In genomic region chr10:88707429-88708110, GRCh38 we compare ENCODE assay signal across 12 cellular contexts. TPM values are rescaled to one million over a fixed set of nuclear protein-coding genes. Genes with fewer than 3 reads are reported as not detected.
DNase-seq lines count a peak whose midpoint lies in the region; FAIRE-seq and TF ChIP-seq lines count a peak whose summit lies in the region.
"Had no signal": no experiment of that assay in that cellular context is flagged by ENCODE, and none has a peak within 500 bp of the region (broad histone marks: within the 10 kb centered on the region; RNA-seq: fewer than 3 reads in every experiment).

No MANE protein-coding gene starts in this region.

- CTCF ChIA-PET in endothelial cell of umbilical vein (lab: Charles Lee) = interaction anchor here (0.9 to 3.1 kb wide), 6 partner anchors 9 to 127 kb away, joined by 3 to 11 read pairs (median 4); partner anchors contain the start of gene RNLS
- CTCF ChIA-PET in OCI-LY7 (lab: Charles Lee; ENCODE audit: unreplicated experiment) = no interaction called here

- H3K27me3 ChIP-seq in endothelial cell of umbilical vein (ENCODE audit: control insufficient read depth in 2 of 2, insufficient read depth in 2 of 2, low read length in 2 of 2) = peaks cover 0 to 2% of the 10 kb centered on the region in 2 experiments
- H3K27me3 ChIP-seq in small intestine (ENCODE audit: control insufficient read depth in 2 of 2, insufficient read depth in 2 of 2, low read length in 2 of 2) = no peaks in the 10 kb centered on the region
- no peaks in the 10 kb centered on the region for H3K27me3 ChIP-seq in suprapubic skin
- H3K27me3 ChIP-seq: heart right ventricle had no signal

- no peak overlapping the region for H3K27ac Mint-ChIP-seq in chondrocyte (ENCODE audit: unreplicated experiment)
- H3K27ac Mint-ChIP-seq: activated T-helper 1 cell treated with anti-CD3 and anti-CD28 coated beads, Interleukin-12 subunit alpha, Interleukin-12 subunit beta, Interleukin-2, Interleukin-4 antibody, amounts not matched to agents 30 ng/mL and 10 ng/mL and 1 ng/mL, durations not matched to agents 14 hours and 24 hours and 36 hours had no signal

- H3K9me2 ChIP-seq in OCI-LY7 (ENCODE audit: insufficient read depth, low read length) = no peaks in the 10 kb centered on the region

- H3K4me3 Mint-ChIP-seq in chondrocyte (ENCODE audit: unreplicated experiment) = no peak overlapping the region
- H3K4me3 Mint-ChIP-seq: activated T-helper 1 cell treated with anti-CD3 and anti-CD28 coated beads, Interleukin-12 subunit alpha, Interleukin-12 subunit beta, Interleukin-2, Interleukin-4 antibody, amounts not matched to agents 30 ng/mL and 10 ng/mL and 1 ng/mL, durations not matched to agents 14 hours and 24 hours and 36 hours had no signal

- H3K9me1 ChIP-seq in endothelial cell of umbilical vein (replicated peaks; ENCODE audit: control insufficient read depth, extremely low read depth, insufficient read depth, low read length) = no peaks in the 10 kb centered on the region

- H4K20me1 ChIP-seq in endothelial cell of umbilical vein (replicated peaks; ENCODE audit: control insufficient read depth, extremely low read depth, insufficient read depth, low read length) = no peaks in the 10 kb centered on the region
- no peaks in the 10 kb centered on the region for H4K20me1 ChIP-seq in OCI-LY7 (ENCODE audit: insufficient read depth, low read length)

- POLR2A ChIA-PET in endothelial cell of umbilical vein (lab: Charles Lee) = no interaction called here
- POLR2A ChIA-PET in OCI-LY7 (lab: Charles Lee) = no interaction called here

- H3K4me1 Mint-ChIP-seq in chondrocyte (ENCODE audit: low read depth) = peaks cover 9% of the 10 kb centered on the region

- H3K36me3 Mint-ChIP-seq in chondrocyte (ENCODE audit: low read depth) = no peaks in the 10 kb centered on the region

- no peak overlapping the region for H3K9ac ChIP-seq in endothelial cell of umbilical vein (replicated peaks; ENCODE audit: extremely low read depth, insufficient read depth, low read length)

- H3K27ac ChIP-seq in endothelial cell of umbilical vein (ENCODE audit: insufficient read depth, low read depth, low read length) (peak overlapping the region; percentile 32), small intestine (ENCODE audit: low read depth in 1 of 2, low read length in 1 of 2) (peak overlapping the region in 1 of 2 donors; percentile 41), OCI-LY7 (ENCODE audit: low read depth, low read length, poor library complexity, severe bottlenecking) (no peak overlapping the region), suprapubic skin (no peak overlapping the region)
- H3K27ac ChIP-seq: heart right ventricle had no signal

- WGBS in small intestine, 3 donors = 49 to 67% (median 59%) methylated on average over 1 of the region's 1 CpG
- 74% methylated on average over 1 of the region's 1 CpG for WGBS in suprapubic skin

- no peaks in the 10 kb centered on the region for H3K9me3 Mint-ChIP-seq in chondrocyte (ENCODE audit: low read depth)
- H3K9me3 Mint-ChIP-seq: activated T-helper 1 cell treated with anti-CD3 and anti-CD28 coated beads, Interleukin-12 subunit alpha, Interleukin-12 subunit beta, Interleukin-2, Interleukin-4 antibody, amounts not matched to agents 30 ng/mL and 10 ng/mL and 1 ng/mL, durations not matched to agents 14 hours and 24 hours and 36 hours had no signal

- TF ChIP-seq POLR2A in NB4 (IDR thresholded peaks at IDR 0.05; ENCODE audit: extremely low read depth, insufficient read length) = no peak
- TF ChIP-seq POLR2A in endothelial cell of umbilical vein (IDR thresholded peaks at IDR 0.05; ENCODE audit: low read depth, low read length) = no peak
- no peak for TF ChIP-seq POLR2A in suprapubic skin (IDR thresholded peaks at IDR 0.05)

- H3K36me3 ChIP-seq in endothelial cell of umbilical vein (ENCODE audit: control insufficient read depth in 2 of 2, extremely low read depth in 1 of 2, insufficient read depth in 2 of 2, low read length in 2 of 2) (no peaks in the 10 kb centered on the region), small intestine (ENCODE audit: control insufficient read depth in 2 of 2, insufficient read depth in 2 of 2, low read length in 2 of 2) (no peaks in the 10 kb centered on the region), OCI-LY7 (ENCODE audit: insufficient read depth, low read length) (no peaks in the 10 kb centered on the region), suprapubic skin (no peaks in the 10 kb centered on the region)
- H3K36me3 ChIP-seq: heart right ventricle had no signal

- TF ChIP-seq EP300 in suprapubic skin (IDR thresholded peaks at IDR 0.05) = no peak

- intact Hi-C loops in endothelial cell of umbilical vein (cut with micrococcal nuclease) = loop anchor here (1.0 to 5.0 kb wide), 5 partner anchors 27 to 175 kb away; no protein-coding TSS in a partner anchor
- intact Hi-C loops in OCI-LY7 (cut with micrococcal nuclease; ENCODE audit: unreplicated experiment) = no loop called here

- H3K79me2 ChIP-seq in endothelial cell of umbilical vein (ENCODE audit: control insufficient read depth, insufficient read depth, low read length) (no peaks in the 10 kb centered on the region), OCI-LY7 (ENCODE audit: insufficient read depth, low read depth, low read length) (no peaks in the 10 kb centered on the region)

- peaks cover 26% of the 10 kb centered on the region for H3K4me1 ChIP-seq in endothelial cell of umbilical vein (ENCODE audit: control insufficient read depth, extremely low read depth, insufficient read depth, low read length)
- no peaks in the 10 kb centered on the region for H3K4me1 ChIP-seq in small intestine (ENCODE audit: control insufficient read depth in 2 of 2, insufficient read depth in 1 of 2, low read depth in 1 of 2, low read length in 1 of 2)
- H3K4me1 ChIP-seq in OCI-LY7 (ENCODE audit: insufficient read depth, low read length, poor library complexity, severe bottlenecking) = no peaks in the 10 kb centered on the region
- peaks cover 15% of the 10 kb centered on the region for H3K4me1 ChIP-seq in suprapubic skin

- peak; percentile 8 for DNase-seq in activated CD4-positive, alpha-beta T cell treated with anti-CD3 and anti-CD28 coated beads for 48 hours
- no peak for DNase-seq in activated CD4-positive, alpha-beta T cell treated with anti-CD3 and anti-CD28 coated beads, Interleukin-2, amount 50 U/mL, for 1 hour
- DNase-seq in NB4 (ENCODE audit: low read depth) (peak; percentile 16), endothelial cell of umbilical vein (ENCODE audit: low read depth, low spot score) (peak; percentile 85), small intestine (peak; percentile 32), OCI-LY7 (ENCODE audit: low spot score) (no peak), suprapubic skin (ENCODE audit: low spot score in 2 of 2) (no peak), chondrocyte (ENCODE audit: low spot score) (no peak)
- DNase-seq: heart right ventricle, NCI-H1048 had no signal

- dilution Hi-C loops in endothelial cell of umbilical vein (cut with MboI; ENCODE audit: extremely low pct_ligation_motif_present, low sequenced_read_pairs) = no loop called here

- BruUV-seq in endothelial cell of umbilical vein (replicated peaks; lab: Mats Ljungman, UMichigan) (no TSS peak), OCI-LY7 (replicated peaks; lab: Mats Ljungman, UMichigan) (no TSS peak)

- peaks cover 6% of the 10 kb centered on the region for H3K27me3 Mint-ChIP-seq in chondrocyte (ENCODE audit: low read depth)

- H3K4me2 ChIP-seq in endothelial cell of umbilical vein (ENCODE audit: insufficient read depth, low read length) (peak overlapping the region; percentile 66), OCI-LY7 (ENCODE audit: low read length) (no peak overlapping the region)

- no peak overlapping the region for H2AFZ ChIP-seq in endothelial cell of umbilical vein (ENCODE audit: low read depth, low read length)
- no peak overlapping the region for H2AFZ ChIP-seq in OCI-LY7 (ENCODE audit: low read length)

- H3K4me3 ChIP-seq in NB4 (ENCODE audit: low read depth, low read length) (no peak overlapping the region), endothelial cell of umbilical vein (replicated peaks in 1 of 3; ENCODE audit: insufficient read depth in 1 of 3, low read depth in 1 of 3, low read length in 3 of 3) (no peak overlapping the region), small intestine (ENCODE audit: low read depth in 1 of 2, low read length in 2 of 2) (no peak overlapping the region), OCI-LY7 (ENCODE audit: low read depth, low read length, poor library complexity, severe bottlenecking) (no peak overlapping the region), suprapubic skin (no peak overlapping the region)
- H3K4me3 ChIP-seq: heart right ventricle had no signal

- FAIRE-seq in endothelial cell of umbilical vein (lab: Jason Lieb, UNC) (peak; percentile 84), small intestine (lab: Jason Lieb, UNC) (peak; percentile 26)

- no peaks in the 10 kb centered on the region for H3K9me3 ChIP-seq in endothelial cell of umbilical vein (replicated peaks; ENCODE audit: control insufficient read depth, insufficient read depth, low read length)
- H3K9me3 ChIP-seq in small intestine (ENCODE audit: control insufficient read depth, low read depth) = no peaks in the 10 kb centered on the region
- no peaks in the 10 kb centered on the region for H3K9me3 ChIP-seq in OCI-LY7 (ENCODE audit: low read length)
- H3K9me3 ChIP-seq in suprapubic skin = no peaks in the 10 kb centered on the region
- H3K9me3 ChIP-seq: heart right ventricle had no signal

- TF ChIP-seq CTCF in NB4 (IDR thresholded peaks at IDR 0.05; ENCODE audit: low read depth, low read length) = no peak
- TF ChIP-seq CTCF in endothelial cell of umbilical vein (IDR thresholded peaks at IDR 0.05; ENCODE audit: extremely low read depth in 1 of 2, insufficient read depth in 1 of 2, low read depth in 1 of 2, low read length in 2 of 2) = no peak
- TF ChIP-seq CTCF in OCI-LY7 (conservative IDR thresholded peaks at IDR 0.05; ENCODE audit: low read length) = no peak
- no peak for TF ChIP-seq CTCF in suprapubic skin (IDR thresholded peaks at IDR 0.05)
- TF ChIP-seq CTCF in chondrocyte (IDR thresholded peaks at IDR 0.05) = no peak

RNA-seq across cellular contexts. Expression of gene LIPK, which starts 1.5 kb away (rescaled TPM):
- total RNA-seq in endothelial cell of umbilical vein = not detected in 2 replicates
- not detected in 2 replicates for polyA plus RNA-seq in endothelial cell of umbilical vein
- not detected in 2 replicates for polyA plus RNA-seq in endothelial cell of umbilical vein (2011; cell fraction: cytosol; rRNA removed)
- not detected in 2 replicates for polyA plus RNA-seq in endothelial cell of umbilical vein (2011; cell fraction: nucleus; rRNA removed)
- not detected in 2 replicates for polyA plus RNA-seq in endothelial cell of umbilical vein (2012)
- polyA minus RNA-seq in endothelial cell of umbilical vein = not detected in 2 replicates
- polyA minus RNA-seq in endothelial cell of umbilical vein (2011; cell fraction: cytosol; rRNA and poly(A)+ RNA removed) = not detected
- polyA minus RNA-seq in endothelial cell of umbilical vein (2011; cell fraction: nucleus; rRNA and poly(A)+ RNA removed) = not detected in 2 replicates
- not detected for polyA plus RNA-seq in small intestine
- total RNA-seq in OCI-LY7 (2014; rRNA removed; shearing (Covaris generic)) = not detected in 2 replicates
- total RNA-seq in OCI-LY7 (2022) = not detected in 2 replicates
- total RNA-seq in suprapubic skin = 10 to 100 TPM in 3 of 4 donors, 1 to 10 TPM in 1; 2.6 to 23.4 (median 18.0) TPM
- total RNA-seq in chondrocyte = not detected in 3 replicates
- total RNA-seq: activated T-helper 1 cell treated with anti-CD3 and anti-CD28 coated beads, Interleukin-12 subunit alpha, Interleukin-12 subunit beta, Interleukin-2, Interleukin-4 antibody, amounts not matched to agents 30 ng/mL and 10 ng/mL and 1 ng/mL, durations not matched to agents 14 hours and 24 hours and 36 hours; heart right ventricle; posterior vena cava had no signal
- polyA plus RNA-seq: heart right ventricle had no signal

RNA-seq across cellular contexts. Expression of gene LIPF, which starts 43.3 kb away (rescaled TPM):
- not detected in 2 replicates for total RNA-seq in endothelial cell of umbilical vein
- polyA plus RNA-seq in endothelial cell of umbilical vein = not detected in 2 replicates
- polyA plus RNA-seq in endothelial cell of umbilical vein (2011; cell fraction: cytosol; rRNA removed) = not detected in 2 replicates
- not detected in 2 replicates for polyA plus RNA-seq in endothelial cell of umbilical vein (2011; cell fraction: nucleus; rRNA removed)
- not detected in 2 replicates for polyA plus RNA-seq in endothelial cell of umbilical vein (2012)
- polyA minus RNA-seq in endothelial cell of umbilical vein = not detected in 2 replicates
- polyA minus RNA-seq in endothelial cell of umbilical vein (2011; cell fraction: cytosol; rRNA and poly(A)+ RNA removed) = not detected
- polyA minus RNA-seq in endothelial cell of umbilical vein (2011; cell fraction: nucleus; rRNA and poly(A)+ RNA removed) = not detected in 2 replicates
- 10 to 100 TPM in 1 of 3 donors, 1 to 10 TPM in 2; 4.5 to 44.3 (median 7.6) TPM for polyA plus RNA-seq in small intestine
- total RNA-seq in OCI-LY7 (2014; rRNA removed; shearing (Covaris generic)) = not detected in 2 replicates
- not detected in 2 replicates for total RNA-seq in OCI-LY7 (2022)
- total RNA-seq in suprapubic skin = not detected
- total RNA-seq in chondrocyte = not detected in 3 replicates
- total RNA-seq: activated T-helper 1 cell treated with anti-CD3 and anti-CD28 coated beads, Interleukin-12 subunit alpha, Interleukin-12 subunit beta, Interleukin-2, Interleukin-4 antibody, amounts not matched to agents 30 ng/mL and 10 ng/mL and 1 ng/mL, durations not matched to agents 14 hours and 24 hours and 36 hours; heart right ventricle; posterior vena cava had no signal

RNA-seq across cellular contexts. Expression of gene LIPN, which starts 52.2 kb away (rescaled TPM):
- not detected in 2 replicates for total RNA-seq in endothelial cell of umbilical vein
- not detected in 2 replicates for polyA plus RNA-seq in endothelial cell of umbilical vein
- not detected in 2 replicates for polyA plus RNA-seq in endothelial cell of umbilical vein (2011; cell fraction: cytosol; rRNA removed)
- not detected in 2 replicates for polyA plus RNA-seq in endothelial cell of umbilical vein (2011; cell fraction: nucleus; rRNA removed)
- polyA plus RNA-seq in endothelial cell of umbilical vein (2012) = not detected in 2 replicates
- not detected in 2 replicates for polyA minus RNA-seq in endothelial cell of umbilical vein
- not detected for polyA minus RNA-seq in endothelial cell of umbilical vein (2011; cell fraction: cytosol; rRNA and poly(A)+ RNA removed)
- not detected in 2 replicates for polyA minus RNA-seq in endothelial cell of umbilical vein (2011; cell fraction: nucleus; rRNA and poly(A)+ RNA removed)
- under 1 TPM in 1 of 3 donors, not detected in 2; 0.04 TPM for polyA plus RNA-seq in small intestine
- total RNA-seq in OCI-LY7 (2014; rRNA removed; shearing (Covaris generic)) = not detected in 2 replicates
- total RNA-seq in OCI-LY7 (2022) = not detected in 2 replicates
- total RNA-seq in suprapubic skin = 10 to 100 TPM in 3 of 4 donors, 1 to 10 TPM in 1; 7.2 to 42.8 (median 30.1) TPM
- total RNA-seq in chondrocyte = not detected in 3 replicates
- total RNA-seq: activated T-helper 1 cell treated with anti-CD3 and anti-CD28 coated beads, Interleukin-12 subunit alpha, Interleukin-12 subunit beta, Interleukin-2, Interleukin-4 antibody, amounts not matched to agents 30 ng/mL and 10 ng/mL and 1 ng/mL, durations not matched to agents 14 hours and 24 hours and 36 hours had no signal

Comparison
In these comparisons a context has a peak if more than half of its experiments do, and no peak if none do; other contexts are left out.
1. DNase-seq: peak in activated CD4-positive, alpha-beta T cell treated with anti-CD3 and anti-CD28 coated beads for 48 hours (single experiment), NB4 (single experiment), endothelial cell of umbilical vein (single experiment) and small intestine (single experiment); none in activated CD4-positive, alpha-beta T cell treated with anti-CD3 and anti-CD28 coated beads, Interleukin-2, amount 50 U/mL, for 1 hour (single experiment), OCI-LY7 (single experiment), suprapubic skin (0 of 2) and chondrocyte (single experiment).